ENCODE assay signal across 12 cellular contexts in the genomic region with DNA sequence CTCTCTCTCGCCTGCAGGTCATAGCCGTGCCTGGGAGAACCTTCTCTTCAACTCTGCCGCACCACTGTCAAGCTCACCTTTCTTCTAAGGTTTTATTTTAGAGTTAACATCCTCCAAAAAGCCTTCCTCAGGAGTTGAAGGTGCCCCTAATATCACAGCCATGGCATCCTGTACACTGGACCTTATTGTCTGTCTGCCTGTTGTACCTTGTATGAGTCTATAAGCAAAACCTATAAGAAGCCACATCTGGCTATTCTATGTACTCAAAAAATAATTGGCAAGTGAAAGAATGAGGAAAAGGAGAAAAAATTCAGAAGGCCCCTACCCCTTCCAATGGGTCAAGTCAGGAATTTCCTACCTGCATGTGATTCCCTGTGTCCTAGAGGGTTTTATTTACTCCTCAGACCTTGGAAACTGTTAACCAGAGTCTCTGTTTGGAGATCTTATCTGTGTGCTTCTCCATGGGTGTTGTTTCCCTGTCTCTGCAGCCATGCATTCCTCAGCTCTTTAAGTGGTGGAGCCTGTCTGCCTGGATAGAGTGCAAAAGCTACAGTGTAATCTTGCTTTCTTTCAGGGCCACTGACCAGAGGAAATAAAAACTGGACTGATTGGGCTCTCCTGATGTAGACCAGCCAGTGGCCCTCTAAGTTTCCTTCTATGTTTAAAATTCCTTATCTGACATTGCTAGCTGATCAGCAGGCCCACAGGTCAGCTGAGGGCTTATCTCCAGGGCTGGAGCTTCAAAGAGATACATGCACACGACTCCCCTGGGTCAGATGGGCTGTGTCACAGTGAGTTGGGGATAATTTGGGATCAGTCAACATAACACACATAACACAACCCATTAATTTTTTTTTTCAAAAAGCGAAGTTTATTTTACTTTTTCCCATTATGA. TPM values are rescaled to one million over a fixed set of nuclear protein-coding genes. Genes with fewer than 3 reads are reported as not detected.
DNase-seq lines count a peak whose midpoint lies in the region; ATAC-seq and TF ChIP-seq lines count a peak whose summit lies in the region.
"Had no signal": no experiment of that assay in that cellular context is flagged by ENCODE, and none has a peak within 500 bp of the region (broad histone marks: within the 10 kb centered on the region; RNA-seq: fewer than 3 reads in every experiment).

No MANE protein-coding gene starts in this region.

- WGBS in mammary epithelial cell (ENCODE audit: low coverage, missing lambda C conversion rate): 93% methylated on average over 5 of the region's 5 CpGs
- WGBS in lung, 2 donors: 62 to 81% methylated on average over 5 of the region's 5 CpGs

- H3K36me3 ChIP-seq in BE2C: no peaks in the 10 kb centered on the region
- no peaks in the 10 kb centered on the region for H3K36me3 ChIP-seq in mammary epithelial cell (ENCODE audit: insufficient read depth, low read length)
- no peaks in the 10 kb centered on the region for H3K36me3 ChIP-seq in lung (ENCODE audit: control insufficient read depth in 2 of 2, insufficient read depth in 2 of 2, low read length in 2 of 2)
- H3K36me3 ChIP-seq: Peyer's patch had no signal

- no peak overlapping the region for H3K27ac ChIP-seq in mammary epithelial cell (ENCODE audit: insufficient read depth, low read depth, low read length)
- H3K27ac ChIP-seq in lung (ENCODE audit: low read depth in 1 of 2, low read length in 1 of 2): peak overlapping the region in 1 of 2 donors; percentile 45
- H3K27ac ChIP-seq: Peyer's patch had no signal

- H2AFZ ChIP-seq in mammary epithelial cell (ENCODE audit: low read depth, low read length): peak overlapping the region; percentile 43

- H3K9ac ChIP-seq in mammary epithelial cell (ENCODE audit: insufficient read depth, low read length): no peak overlapping the region

- CTCF ChIA-PET in mammary epithelial cell (lab: Charles Lee; ENCODE audit: low non-redundant PET): interaction anchor here (0.5 kb wide), 1 partner anchor 68 kb away, joined by 3 read pairs; no protein-coding TSS in a partner anchor

- intact Hi-C loops in mammary epithelial cell (cut with micrococcal nuclease): loop anchor here (5.0 to 10.0 kb wide), 2 partner anchors 37 to 95 kb away; a partner anchor contains a TSS

- no peak overlapping the region for H3K4me3 ChIP-seq in BE2C (ENCODE audit: low read depth, low read length)
- H3K4me3 ChIP-seq in LNCaP clone FGC (ENCODE audit: low read depth, low read length): no peak overlapping the region
- H3K4me3 ChIP-seq in mammary epithelial cell (replicated peaks in 1 of 3; ENCODE audit: insufficient read depth in 1 of 3, low read depth in 2 of 3, low read length in 3 of 3): no peak overlapping the region
- H3K4me3 ChIP-seq in lung: no peak overlapping the region
- H3K4me3 ChIP-seq: Peyer's patch had no signal

- no peak overlapping the region for H3K4me2 ChIP-seq in mammary epithelial cell (ENCODE audit: insufficient read depth, low read depth, low read length)

- 0 out of 2 replicates have a peak, but pooled peaks cover 3% of the 10 kb centered on the region for H3K4me1 ChIP-seq in BE2C
- no peaks in the 10 kb centered on the region for H3K4me1 ChIP-seq in mammary epithelial cell (ENCODE audit: insufficient read depth, low read length)
- no peaks in the 10 kb centered on the region for H3K4me1 ChIP-seq in lung (ENCODE audit: control insufficient read depth in 2 of 2, insufficient read depth in 2 of 2, low read length in 2 of 2)
- H3K4me1 ChIP-seq: Peyer's patch had no signal

- TF ChIP-seq CTCF in BE2C (IDR thresholded peaks at IDR 0.05; ENCODE audit: low read depth, low read length) (no peak), LNCaP clone FGC (IDR thresholded peaks at IDR 0.05; ENCODE audit: control insufficient read depth, extremely low read depth, insufficient read depth) (no peak), mammary epithelial cell (conservative IDR thresholded peaks at IDR 0.05 in 1 of 2, IDR thresholded peaks at IDR 0.05 in 1 of 2; ENCODE audit: extremely low read depth in 1 of 2, insufficient read depth in 1 of 2, low read depth in 1 of 2, low read length in 2 of 2) (no peak), lung (IDR thresholded peaks at IDR 0.05; ENCODE audit: control extremely low read depth, extremely low read depth) (no peak)

- no peaks in the 10 kb centered on the region for H3K9me3 ChIP-seq in BE2C
- H3K9me3 ChIP-seq in mammary epithelial cell (replicated peaks; ENCODE audit: insufficient read depth, low read length): no peaks in the 10 kb centered on the region
- no peaks in the 10 kb centered on the region for H3K9me3 ChIP-seq in lung (ENCODE audit: control insufficient read depth in 2 of 2, insufficient read depth in 1 of 2, low read length in 1 of 2)
- H3K9me3 ChIP-seq: Peyer's patch had no signal

- DNase-seq in BE2C (peak; percentile 13), LNCaP clone FGC (ENCODE audit: low read depth) (peak; percentile 98), mammary epithelial cell (peak; percentile 35), lung (ENCODE audit: low spot score) (peak; percentile 36), KBM-7 (no peak), NK-92 (lab: John Stamatoyannopoulos, UW; ENCODE audit: unreplicated experiment) (no peak), T1000 (lab: John Stamatoyannopoulos, UW) (no peak)
- DNase-seq: activated CD4-positive, alpha-beta T cell treated with anti-CD3 and anti-CD28 coated beads for 48 hours; activated naive CD8-positive, alpha-beta T cell treated with anti-CD3 and anti-CD28 coated beads, Interleukin-2, amount 10 ng/mL, durations not matched to agents 7 days and 5 days; Peyer's patch; stimulated activated naive CD4-positive, alpha-beta T cell had no signal

- no peaks in the 10 kb centered on the region for H3K27me3 ChIP-seq in BE2C
- no peaks in the 10 kb centered on the region for H3K27me3 ChIP-seq in mammary epithelial cell (ENCODE audit: insufficient read depth, low read length)
- H3K27me3 ChIP-seq in lung (ENCODE audit: control insufficient read depth, insufficient read depth): no peaks in the 10 kb centered on the region
- H3K27me3 ChIP-seq: Peyer's patch had no signal

- no TSS peak for BruUV-seq in mammary epithelial cell (replicated peaks; lab: Mats Ljungman, UMichigan)

- H4K20me1 ChIP-seq in mammary epithelial cell (ENCODE audit: insufficient read depth, low read length): no peaks in the 10 kb centered on the region

- in situ Hi-C loops in mammary epithelial cell (cut with MboI; ENCODE audit: low sequenced_read_pairs in 2 of 2) (no loop called here), KBM-7 (cut with MboI; ENCODE audit: low pct_unique_long_range_greater_than_20kb, low sequenced_read_pairs) (no loop called here)

- no peaks in the 10 kb centered on the region for H3K79me2 ChIP-seq in mammary epithelial cell (ENCODE audit: insufficient read depth, low read length)

- dilution Hi-C loops in mammary epithelial cell (cut with HindIII; ENCODE audit: low sequenced_read_pairs): no loop called here

- ATAC-seq in lung (ENCODE audit: insufficient read depth, low FRiP score) (peak; percentile 58), GM18502 (IDR thresholded peaks at IDR 0.05; ENCODE audit: poor library complexity, unreplicated experiment) (no peak)

RNA-seq across cellular contexts. Expression of a gene that starts 37.6 kb away (rescaled TPM):
- 6.5 TPM for polyA plus RNA-seq in BE2C (2012; ENCODE audit: insufficient read depth, insufficient read length, low read depth)
- total RNA-seq in mammary epithelial cell: 10 to 100 TPM; 30.8 to 37.3 TPM
- polyA plus RNA-seq in mammary epithelial cell: 24.4 TPM
- 47.2 TPM for polyA minus RNA-seq in mammary epithelial cell
- 10 to 100 TPM; 16.6 to 42.0 TPM for total RNA-seq in lung
- polyA plus RNA-seq in lung: 1 to 10 TPM; 5.9 to 6.4 TPM

RNA-seq across cellular contexts. Expression of a gene that starts 44.9 kb away (rescaled TPM):
- 0.25 TPM for polyA plus RNA-seq in BE2C (2012; ENCODE audit: insufficient read depth, insufficient read length, low read depth)
- total RNA-seq in mammary epithelial cell: 1 to 10 TPM in 1 of 2 donors, under 1 TPM in 1; 0.96 to 1.3 TPM
- 0.51 TPM for polyA plus RNA-seq in mammary epithelial cell
- polyA minus RNA-seq in mammary epithelial cell: 2.2 TPM
- 10 to 100 TPM; 24.3 to 40.0 TPM for total RNA-seq in lung
- polyA plus RNA-seq in lung: 10 to 100 TPM; 12.0 to 17.4 TPM

Comparison
In these comparisons a context has a peak if more than half of its experiments do, and no peak if none do; other contexts are left out.
1. DNase-seq: peak in BE2C (single experiment), LNCaP clone FGC (single experiment), mammary epithelial cell (single experiment) and lung (single experiment); none in KBM-7 (single experiment), NK-92 (single experiment) and T1000 (single experiment).
2. RNA of a gene that starts 44.9 kb away (total RNA-seq): 24.3 to 40.0 TPM in lung; 0.96 to 1.3 TPM in mammary epithelial cell; every median in the first group is over 10 times any median in the second.